1 cellular context compared by ENCODE assay signal in genomic region chr5:92944903-92945629, GRCh38.
TF ChIP-seq lines count a peak whose summit lies in the region.

No MANE protein-coding gene starts in this region.

TF ChIP-seq in HepG2, 621 proteins besides CTCF, POLR2A, EP300 and RAD21 (continued from another document and continues in another):
- TF ChIP-seq ATF2 (CRISPR knock-in tag; IDR thresholded peaks at IDR 0.05), result no peak
- TF ChIP-seq ATAD3A (CRISPR knock-in tag; IDR thresholded peaks at IDR 0.05), result no peak
- TF ChIP-seq ZNF234 (CRISPR knock-in tag; conservative IDR thresholded peaks at IDR 0.05), result no peak
- TF ChIP-seq FOSL2 (CRISPR knock-in tag; IDR thresholded peaks at IDR 0.05), result no peak
- peak; percentile 61; the same call in 1 of the 2 replicates for TF ChIP-seq ZNF747 (CRISPR knock-in tag; IDR thresholded peaks at IDR 0.05; ENCODE audit: borderline replicate concordance)
- no peak for TF ChIP-seq ZNF263 (CRISPR knock-in tag; IDR thresholded peaks at IDR 0.05)
- TF ChIP-seq, protein P1, sequence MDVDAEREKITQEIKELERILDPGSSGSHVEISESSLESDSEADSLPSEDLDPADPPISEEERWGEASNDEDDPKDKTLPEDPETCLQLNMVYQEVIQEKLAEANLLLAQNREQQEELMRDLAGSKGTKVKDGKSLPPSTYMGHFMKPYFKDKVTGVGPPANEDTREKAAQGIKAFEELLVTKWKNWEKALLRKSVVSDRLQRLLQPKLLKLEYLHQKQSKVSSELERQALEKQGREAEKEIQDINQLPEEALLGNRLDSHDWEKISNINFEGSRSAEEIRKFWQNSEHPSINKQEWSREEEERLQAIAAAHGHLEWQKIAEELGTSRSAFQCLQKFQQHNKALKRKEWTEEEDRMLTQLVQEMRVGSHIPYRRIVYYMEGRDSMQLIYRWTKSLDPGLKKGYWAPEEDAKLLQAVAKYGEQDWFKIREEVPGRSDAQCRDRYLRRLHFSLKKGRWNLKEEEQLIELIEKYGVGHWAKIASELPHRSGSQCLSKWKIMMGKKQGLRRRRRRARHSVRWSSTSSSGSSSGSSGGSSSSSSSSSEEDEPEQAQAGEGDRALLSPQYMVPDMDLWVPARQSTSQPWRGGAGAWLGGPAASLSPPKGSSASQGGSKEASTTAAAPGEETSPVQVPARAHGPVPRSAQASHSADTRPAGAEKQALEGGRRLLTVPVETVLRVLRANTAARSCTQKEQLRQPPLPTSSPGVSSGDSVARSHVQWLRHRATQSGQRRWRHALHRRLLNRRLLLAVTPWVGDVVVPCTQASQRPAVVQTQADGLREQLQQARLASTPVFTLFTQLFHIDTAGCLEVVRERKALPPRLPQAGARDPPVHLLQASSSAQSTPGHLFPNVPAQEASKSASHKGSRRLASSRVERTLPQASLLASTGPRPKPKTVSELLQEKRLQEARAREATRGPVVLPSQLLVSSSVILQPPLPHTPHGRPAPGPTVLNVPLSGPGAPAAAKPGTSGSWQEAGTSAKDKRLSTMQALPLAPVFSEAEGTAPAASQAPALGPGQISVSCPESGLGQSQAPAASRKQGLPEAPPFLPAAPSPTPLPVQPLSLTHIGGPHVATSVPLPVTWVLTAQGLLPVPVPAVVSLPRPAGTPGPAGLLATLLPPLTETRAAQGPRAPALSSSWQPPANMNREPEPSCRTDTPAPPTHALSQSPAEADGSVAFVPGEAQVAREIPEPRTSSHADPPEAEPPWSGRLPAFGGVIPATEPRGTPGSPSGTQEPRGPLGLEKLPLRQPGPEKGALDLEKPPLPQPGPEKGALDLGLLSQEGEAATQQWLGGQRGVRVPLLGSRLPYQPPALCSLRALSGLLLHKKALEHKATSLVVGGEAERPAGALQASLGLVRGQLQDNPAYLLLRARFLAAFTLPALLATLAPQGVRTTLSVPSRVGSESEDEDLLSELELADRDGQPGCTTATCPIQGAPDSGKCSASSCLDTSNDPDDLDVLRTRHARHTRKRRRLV (CRISPR knock-in tag; IDR thresholded peaks at IDR 0.05), result no peak
- TF ChIP-seq, protein P2, sequence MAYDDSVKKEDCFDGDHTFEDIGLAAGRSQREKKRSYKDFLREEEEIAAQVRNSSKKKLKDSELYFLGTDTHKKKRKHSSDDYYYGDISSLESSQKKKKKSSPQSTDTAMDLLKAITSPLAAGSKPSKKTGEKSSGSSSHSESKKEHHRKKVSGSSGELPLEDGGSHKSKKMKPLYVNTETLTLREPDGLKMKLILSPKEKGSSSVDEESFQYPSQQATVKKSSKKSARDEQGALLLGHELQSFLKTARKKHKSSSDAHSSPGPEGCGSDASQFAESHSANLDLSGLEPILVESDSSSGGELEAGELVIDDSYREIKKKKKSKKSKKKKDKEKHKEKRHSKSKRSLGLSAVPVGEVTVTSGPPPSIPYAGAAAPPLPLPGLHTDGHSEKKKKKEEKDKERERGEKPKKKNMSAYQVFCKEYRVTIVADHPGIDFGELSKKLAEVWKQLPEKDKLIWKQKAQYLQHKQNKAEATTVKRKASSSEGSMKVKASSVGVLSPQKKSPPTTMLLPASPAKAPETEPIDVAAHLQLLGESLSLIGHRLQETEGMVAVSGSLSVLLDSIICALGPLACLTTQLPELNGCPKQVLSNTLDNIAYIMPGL (CRISPR knock-in tag; IDR thresholded peaks at IDR 0.05; ENCODE audit: borderline replicate concordance in 1 of 2, low read depth in 1 of 2), result no peak
- TF ChIP-seq HNRNPUL1 (IDR thresholded peaks at IDR 0.05; ENCODE audit: low read depth, low read length), result no peak
- no peak for TF ChIP-seq RBM39 (IDR thresholded peaks at IDR 0.05; ENCODE audit: low read depth, low read length, poor library complexity, severe bottlenecking)
- no peak for TF ChIP-seq ELF1 (CRISPR knock-in tag; IDR thresholded peaks at IDR 0.05)
- no peak for TF ChIP-seq ZNF788 (CRISPR knock-in tag; IDR thresholded peaks at IDR 0.05; ENCODE audit: borderline replicate concordance)
- no peak for TF ChIP-seq ZNF3 (CRISPR knock-in tag; IDR thresholded peaks at IDR 0.05)
- no peak for TF ChIP-seq ZNF350 (CRISPR knock-in tag; IDR thresholded peaks at IDR 0.05; ENCODE audit: borderline replicate concordance, low read depth)
- TF ChIP-seq LBX2 (CRISPR knock-in tag; IDR thresholded peaks at IDR 0.05; ENCODE audit: borderline replicate concordance), result no peak
- no peak for TF ChIP-seq ZNF142 (CRISPR knock-in tag; IDR thresholded peaks at IDR 0.05)
- TF ChIP-seq BCL6 (CRISPR knock-in tag; IDR thresholded peaks at IDR 0.05), result peak; percentile 86
- TF ChIP-seq SP140L (CRISPR knock-in tag; IDR thresholded peaks at IDR 0.05; ENCODE audit: borderline replicate concordance), result no peak; the same call in 1 of the 2 replicates
- no peak for TF ChIP-seq JUND (CRISPR knock-in tag; IDR thresholded peaks at IDR 0.05)
- TF ChIP-seq SPEN (CRISPR knock-in tag; IDR thresholded peaks at IDR 0.05; ENCODE audit: low read depth), result no peak
- no peak for TF ChIP-seq PAX8 (CRISPR knock-in tag; IDR thresholded peaks at IDR 0.05; ENCODE audit: borderline replicate concordance)
- no peak for TF ChIP-seq ZFP36 (IDR thresholded peaks at IDR 0.05; ENCODE audit: borderline replicate concordance, low read depth, low read length, partially characterized antibody)
- no peak; the same call in 1 of the 2 replicates for TF ChIP-seq MEIS1 (CRISPR knock-in tag; IDR thresholded peaks at IDR 0.05; ENCODE audit: borderline replicate concordance)
- no peak for TF ChIP-seq TRIM24 (CRISPR knock-in tag; IDR thresholded peaks at IDR 0.05)
- TF ChIP-seq ZNF138 (CRISPR knock-in tag; IDR thresholded peaks at IDR 0.05; ENCODE audit: low read depth), result no peak
- no peak for TF ChIP-seq JARID2 (CRISPR knock-in tag; IDR thresholded peaks at IDR 0.05; ENCODE audit: insufficient replicate concordance)
- TF ChIP-seq, protein P3, sequence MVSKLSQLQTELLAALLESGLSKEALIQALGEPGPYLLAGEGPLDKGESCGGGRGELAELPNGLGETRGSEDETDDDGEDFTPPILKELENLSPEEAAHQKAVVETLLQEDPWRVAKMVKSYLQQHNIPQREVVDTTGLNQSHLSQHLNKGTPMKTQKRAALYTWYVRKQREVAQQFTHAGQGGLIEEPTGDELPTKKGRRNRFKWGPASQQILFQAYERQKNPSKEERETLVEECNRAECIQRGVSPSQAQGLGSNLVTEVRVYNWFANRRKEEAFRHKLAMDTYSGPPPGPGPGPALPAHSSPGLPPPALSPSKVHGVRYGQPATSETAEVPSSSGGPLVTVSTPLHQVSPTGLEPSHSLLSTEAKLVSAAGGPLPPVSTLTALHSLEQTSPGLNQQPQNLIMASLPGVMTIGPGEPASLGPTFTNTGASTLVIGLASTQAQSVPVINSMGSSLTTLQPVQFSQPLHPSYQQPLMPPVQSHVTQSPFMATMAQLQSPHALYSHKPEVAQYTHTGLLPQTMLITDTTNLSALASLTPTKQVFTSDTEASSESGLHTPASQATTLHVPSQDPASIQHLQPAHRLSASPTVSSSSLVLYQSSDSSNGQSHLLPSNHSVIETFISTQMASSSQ (IDR thresholded peaks at IDR 0.05; ENCODE audit: low read depth), result peak; percentile 91
- TF ChIP-seq, protein P3 (CRISPR knock-in tag; IDR thresholded peaks at IDR 0.05; ENCODE audit: borderline replicate concordance), result peak; percentile 83; the same call in 1 of the 2 replicates
- TF ChIP-seq, protein P4, sequence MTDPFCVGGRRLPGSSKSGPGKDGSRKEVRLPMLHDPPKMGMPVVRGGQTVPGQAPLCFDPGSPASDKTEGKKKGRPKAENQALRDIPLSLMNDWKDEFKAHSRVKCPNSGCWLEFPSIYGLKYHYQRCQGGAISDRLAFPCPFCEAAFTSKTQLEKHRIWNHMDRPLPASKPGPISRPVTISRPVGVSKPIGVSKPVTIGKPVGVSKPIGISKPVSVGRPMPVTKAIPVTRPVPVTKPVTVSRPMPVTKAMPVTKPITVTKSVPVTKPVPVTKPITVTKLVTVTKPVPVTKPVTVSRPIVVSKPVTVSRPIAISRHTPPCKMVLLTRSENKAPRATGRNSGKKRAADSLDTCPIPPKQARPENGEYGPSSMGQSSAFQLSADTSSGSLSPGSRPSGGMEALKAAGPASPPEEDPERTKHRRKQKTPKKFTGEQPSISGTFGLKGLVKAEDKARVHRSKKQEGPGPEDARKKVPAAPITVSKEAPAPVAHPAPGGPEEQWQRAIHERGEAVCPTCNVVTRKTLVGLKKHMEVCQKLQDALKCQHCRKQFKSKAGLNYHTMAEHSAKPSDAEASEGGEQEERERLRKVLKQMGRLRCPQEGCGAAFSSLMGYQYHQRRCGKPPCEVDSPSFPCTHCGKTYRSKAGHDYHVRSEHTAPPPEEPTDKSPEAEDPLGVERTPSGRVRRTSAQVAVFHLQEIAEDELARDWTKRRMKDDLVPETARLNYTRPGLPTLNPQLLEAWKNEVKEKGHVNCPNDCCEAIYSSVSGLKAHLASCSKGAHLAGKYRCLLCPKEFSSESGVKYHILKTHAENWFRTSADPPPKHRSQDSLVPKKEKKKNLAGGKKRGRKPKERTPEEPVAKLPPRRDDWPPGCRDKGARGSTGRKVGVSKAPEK (CRISPR knock-in tag; IDR thresholded peaks at IDR 0.05; ENCODE audit: borderline replicate concordance), result 0 out of 2 replicates have a peak, but pooled peaks have one; percentile 32
- TF ChIP-seq SOX5 (CRISPR knock-in tag; IDR thresholded peaks at IDR 0.05; ENCODE audit: borderline replicate concordance), result peak; percentile 95
- TF ChIP-seq ZNF383 (CRISPR knock-in tag; IDR thresholded peaks at IDR 0.05; ENCODE audit: borderline replicate concordance), result no peak
- no peak for TF ChIP-seq IRF1 (CRISPR knock-in tag; IDR thresholded peaks at IDR 0.05; ENCODE audit: low read depth)
- TF ChIP-seq HOXA5 (CRISPR knock-in tag; IDR thresholded peaks at IDR 0.05), result peak; percentile 43; the same call in 1 of the 2 replicates
- TF ChIP-seq ZNF616 (CRISPR knock-in tag; IDR thresholded peaks at IDR 0.05; ENCODE audit: low read depth), result no peak
